Comparison of ENCODE assay signal across 21 cellular contexts in genomic region chr11:1847006-1847735, GRCh38. TPM values are rescaled to one million over a fixed set of nuclear protein-coding genes. Genes with fewer than 3 reads are reported as not detected.
DNase-seq lines count a peak whose midpoint lies in the region; ATAC-seq, FAIRE-seq and TF ChIP-seq lines count a peak whose summit lies in the region.
"Had no signal": no experiment of that assay in that cellular context is flagged by ENCODE, and none has a peak within 500 bp of the region (broad histone marks: within the 10 kb centered on the region; RNA-seq: fewer than 3 reads in every experiment).

No MANE protein-coding gene starts in this region.

- no peak overlapping the region for H3K9ac ChIP-seq in kidney (ENCODE audit: low read length in 2 of 2)
- H3K9ac ChIP-seq: GM23248, parathyroid adenoma had no signal

- peaks cover 79% of the 10 kb centered on the region for H3K4me1 Mint-ChIP-seq in stimulated activated naive CD8-positive, alpha-beta T cell treated with anti-CD3 and anti-CD28 coated beads, Interleukin-15, Interleukin-2, amounts not matched to agents 100 ng/mL and 50 ng/mL, for 24 hours (ENCODE audit: low read depth)
- peaks cover 94% of the 10 kb centered on the region for H3K4me1 Mint-ChIP-seq in stimulated activated naive CD8-positive, alpha-beta T cell treated with anti-CD3 and anti-CD28 coated beads, Interleukin-15, amount 100 ng/mL, for 72 hours
- peaks cover 96% of the 10 kb centered on the region for H3K4me1 Mint-ChIP-seq in stimulated activated memory B cell treated with anti-CD40 and anti-IgM and Interleukin-4, amounts not matched to agents 10 μg/mL and 1 μg/mL and 100 μg/mL, for 72 hours
- H3K4me1 Mint-ChIP-seq: WTC11 had no signal

- intact Hi-C loops in kidney (cut with DNase I) (no loop called here), esophagus muscularis mucosa (cut with DNase I) (no loop called here)

- no peaks in the 10 kb centered on the region for H3K36me3 Mint-ChIP-seq in stimulated activated naive CD8-positive, alpha-beta T cell treated with anti-CD3 and anti-CD28 coated beads, Interleukin-15, Interleukin-2, amounts not matched to agents 100 ng/mL and 50 ng/mL, for 24 hours (ENCODE audit: low read depth)
- no peaks in the 10 kb centered on the region for H3K36me3 Mint-ChIP-seq in stimulated activated memory B cell treated with anti-CD40 and anti-IgM and Interleukin-4, amounts not matched to agents 10 μg/mL and 1 μg/mL and 100 μg/mL, for 72 hours
- H3K36me3 Mint-ChIP-seq: WTC11 had no signal

- TF ChIP-seq CTCF in kidney (IDR thresholded peaks at IDR 0.05; ENCODE audit: borderline replicate concordance, extremely low read depth, insufficient read depth) (no peak), esophagus muscularis mucosa (IDR thresholded peaks at IDR 0.05) (no peak), osteoblast (IDR thresholded peaks at IDR 0.05; ENCODE audit: extremely low read depth, low read depth, low read length) (no peak)

- H2AFZ ChIP-seq in osteoblast (ENCODE audit: low read length) = no peak overlapping the region
- H2AFZ ChIP-seq: GM23248, parathyroid adenoma had no signal

- no peak for DNase-seq in stimulated activated naive CD8-positive, alpha-beta T cell treated with anti-CD3 and anti-CD28 coated beads, Interleukin-15, amount 100 ng/mL, for 72 hours
- DNase-seq in kidney = peak; percentile 66
- DNase-seq in esophagus muscularis mucosa (ENCODE audit: extremely low spot score) = no peak
- no peak for DNase-seq in osteoblast (ENCODE audit: insufficient read length, low spot score, missing footprints)
- DNase-seq: effector CD8-positive, alpha-beta T cell; left ventricle myocardium superior; NCI-H1436; NCI-H2171; NCI-H526 treated with DMSO at 0.1 percent for 48 hours; Right ventricle myocardium superior; stimulated activated CD4-positive, alpha-beta T cell treated with anti-CD3 and anti-CD28 coated beads, Interleukin-4, amount 100 ng/mL, for 1 hour; substantia nigra had no signal

- WGBS in esophagus muscularis mucosa = 91% methylated on average over 34 of the region's 34 CpGs

- FAIRE-seq in kidney (lab: Jason Lieb, UNC) = no peak

- H3K27me3 Mint-ChIP-seq in stimulated activated naive CD8-positive, alpha-beta T cell treated with anti-CD3 and anti-CD28 coated beads, Interleukin-15, Interleukin-2, amounts not matched to agents 100 ng/mL and 50 ng/mL, for 24 hours = peaks cover 4% of the 10 kb centered on the region
- peaks cover 7% of the 10 kb centered on the region for H3K27me3 Mint-ChIP-seq in stimulated activated naive CD8-positive, alpha-beta T cell treated with anti-CD3 and anti-CD28 coated beads, Interleukin-15, amount 100 ng/mL, for 72 hours
- H3K27me3 Mint-ChIP-seq in stimulated activated memory B cell treated with anti-CD40 and anti-IgM and Interleukin-4, amounts not matched to agents 10 μg/mL and 1 μg/mL and 100 μg/mL, for 72 hours = no peaks in the 10 kb centered on the region

- no peak for TF ChIP-seq POLR2A in esophagus muscularis mucosa (IDR thresholded peaks at IDR 0.05; ENCODE audit: low read depth)

- no peaks in the 10 kb centered on the region for H3K79me2 ChIP-seq in osteoblast (ENCODE audit: insufficient read depth, low read length)
- H3K79me2 ChIP-seq: parathyroid adenoma had no signal

- H3K27ac ChIP-seq in kidney (ENCODE audit: low read depth in 2 of 2, low read length in 2 of 2) (no peak overlapping the region), esophagus muscularis mucosa (replicated peaks in 1 of 4) (no peak overlapping the region), osteoblast (ENCODE audit: low read depth, low read length) (no peak overlapping the region)
- H3K27ac ChIP-seq: GM23248, parathyroid adenoma, vagina had no signal

- no peak for TF ChIP-seq EP300 in esophagus muscularis mucosa (IDR thresholded peaks at IDR 0.05)

- H3K4me3 Mint-ChIP-seq in stimulated activated naive CD8-positive, alpha-beta T cell treated with anti-CD3 and anti-CD28 coated beads, Interleukin-15, Interleukin-2, amounts not matched to agents 100 ng/mL and 50 ng/mL, for 24 hours = no peak overlapping the region
- H3K4me3 Mint-ChIP-seq in stimulated activated naive CD8-positive, alpha-beta T cell treated with anti-CD3 and anti-CD28 coated beads, Interleukin-15, amount 100 ng/mL, for 72 hours = no peak overlapping the region
- H3K4me3 Mint-ChIP-seq in stimulated activated memory B cell treated with anti-CD40 and anti-IgM and Interleukin-4, amounts not matched to agents 10 μg/mL and 1 μg/mL and 100 μg/mL, for 72 hours = no peak overlapping the region
- H3K4me3 Mint-ChIP-seq: WTC11 had no signal

- H3K4me1 ChIP-seq in kidney (ENCODE audit: control insufficient read depth in 1 of 2, insufficient read depth in 1 of 2, low read depth in 1 of 2, low read length in 2 of 2) (peaks cover 4 to 13% of the 10 kb centered on the region in 2 donors), esophagus muscularis mucosa (peaks cover 13 to 20% (median 17%) of the 10 kb centered on the region in 4 donors), osteoblast (ENCODE audit: insufficient read depth, low read length) (no peaks in the 10 kb centered on the region)
- H3K4me1 ChIP-seq: parathyroid adenoma had no signal

- ATAC-seq in stimulated activated naive CD8-positive, alpha-beta T cell treated with anti-CD3 and anti-CD28 coated beads, Interleukin-15, amount 100 ng/mL, for 72 hours = no peak
- no peak for ATAC-seq in stimulated activated memory B cell treated with anti-CD40 and anti-IgM and Interleukin-4, amounts not matched to agents 10 μg/mL and 1 μg/mL and 100 μg/mL, for 72 hours
- ATAC-seq: left ventricle myocardium superior, WTC11 had no signal

- no peaks in the 10 kb centered on the region for H4K20me1 ChIP-seq in osteoblast (ENCODE audit: insufficient read depth, low read length)

- H3K27me3 ChIP-seq in esophagus muscularis mucosa (no peaks in the 10 kb centered on the region), osteoblast (ENCODE audit: insufficient read depth, low read length) (no peaks in the 10 kb centered on the region)
- H3K27me3 ChIP-seq: vagina had no signal

- H3K36me3 ChIP-seq in kidney (ENCODE audit: control insufficient read depth in 1 of 2, insufficient read depth in 2 of 2, low read length in 2 of 2) (no peaks in the 10 kb centered on the region), esophagus muscularis mucosa (no peaks in the 10 kb centered on the region), osteoblast (ENCODE audit: insufficient read depth, low read length) (no peaks in the 10 kb centered on the region)
- H3K36me3 ChIP-seq: vagina had no signal

- H3K9me3 ChIP-seq in kidney (ENCODE audit: control insufficient read depth in 1 of 2, low read length in 2 of 2) = no peaks in the 10 kb centered on the region
- no peaks in the 10 kb centered on the region for H3K9me3 ChIP-seq in esophagus muscularis mucosa
- no peaks in the 10 kb centered on the region for H3K9me3 ChIP-seq in osteoblast (ENCODE audit: low read depth, low read length)
- H3K9me3 ChIP-seq: vagina had no signal

- H3K4me3 ChIP-seq in kidney (ENCODE audit: low read length in 2 of 2) (no peak overlapping the region), esophagus muscularis mucosa (no peak overlapping the region), osteoblast (ENCODE audit: insufficient read depth, low read length) (no peak overlapping the region)
- H3K4me3 ChIP-seq: GM23248, skin epidermis, vagina had no signal

- H3K9me3 Mint-ChIP-seq in stimulated activated naive CD8-positive, alpha-beta T cell treated with anti-CD3 and anti-CD28 coated beads, Interleukin-15, Interleukin-2, amounts not matched to agents 100 ng/mL and 50 ng/mL, for 24 hours = no peaks in the 10 kb centered on the region
- no peaks in the 10 kb centered on the region for H3K9me3 Mint-ChIP-seq in stimulated activated naive CD8-positive, alpha-beta T cell treated with anti-CD3 and anti-CD28 coated beads, Interleukin-15, amount 100 ng/mL, for 72 hours
- no peaks in the 10 kb centered on the region for H3K9me3 Mint-ChIP-seq in stimulated activated memory B cell treated with anti-CD40 and anti-IgM and Interleukin-4, amounts not matched to agents 10 μg/mL and 1 μg/mL and 100 μg/mL, for 72 hours
- H3K9me3 Mint-ChIP-seq: WTC11 had no signal

- peak overlapping the region; percentile 65 for H3K27ac Mint-ChIP-seq in stimulated activated naive CD8-positive, alpha-beta T cell treated with anti-CD3 and anti-CD28 coated beads, Interleukin-15, Interleukin-2, amounts not matched to agents 100 ng/mL and 50 ng/mL, for 24 hours
- H3K27ac Mint-ChIP-seq in stimulated activated naive CD8-positive, alpha-beta T cell treated with anti-CD3 and anti-CD28 coated beads, Interleukin-15, amount 100 ng/mL, for 72 hours = no peak overlapping the region
- H3K27ac Mint-ChIP-seq in stimulated activated memory B cell treated with anti-CD40 and anti-IgM and Interleukin-4, amounts not matched to agents 10 μg/mL and 1 μg/mL and 100 μg/mL, for 72 hours = peak overlapping the region; percentile 99
- H3K27ac Mint-ChIP-seq: WTC11 had no signal

- H3K4me2 ChIP-seq in osteoblast (ENCODE audit: insufficient read depth, low read length) = no peak overlapping the region

RNA-seq across cellular contexts. Expression of gene LSP1, which starts 5.7 kb away (rescaled TPM):
- total RNA-seq in kidney (26.1 TPM), esophagus muscularis mucosa (10 to 100 TPM; 10.3 to 36.5 (median 35.4) TPM), osteoblast (41.0 and 54.6 TPM in 2 replicates)
- polyA plus RNA-seq in kidney (ENCODE audit: insufficient read depth, low read depth, low replicate concordance) = 8.4 TPM
- total RNA-seq: GM23248 had no signal

RNA-seq across cellular contexts. Expression of gene TNNI2, which starts 8.4 kb away (rescaled TPM):
- total RNA-seq in kidney (1.3 TPM), esophagus muscularis mucosa (1 to 10 TPM in 1 of 4 donors, not detected in 3; 4.2 TPM), osteoblast (not detected in 2 replicates)
- not detected for polyA plus RNA-seq in kidney (ENCODE audit: insufficient read depth, low read depth, low replicate concordance)
- total RNA-seq: GM23248; left ventricle myocardium superior; Right ventricle myocardium superior; T-helper 1 cell treated with Interleukin-12 subunit alpha and Interleukin-12 subunit beta and Interleukin-4 antibody, amounts not matched to agents 30 ng/mL and 1 ng/mL, for 36 hours; vagina; WTC11 had no signal
- polyA plus RNA-seq: GM23248 had no signal

RNA-seq across cellular contexts. Expression of gene SYT8, which starts 12.4 kb away (rescaled TPM):
- 1.7 TPM for total RNA-seq in kidney
- polyA plus RNA-seq in kidney (ENCODE audit: insufficient read depth, low read depth, low replicate concordance) = 1.2 TPM
- not detected for total RNA-seq in esophagus muscularis mucosa
- 0.36 and 0.59 TPM in 2 replicates for total RNA-seq in osteoblast
- total RNA-seq: GM23248; left ventricle myocardium superior; Right ventricle myocardium superior; T-helper 1 cell treated with Interleukin-12 subunit alpha and Interleukin-12 subunit beta and Interleukin-4 antibody, amounts not matched to agents 30 ng/mL and 1 ng/mL, for 36 hours had no signal
- polyA plus RNA-seq: GM23248 had no signal

RNA-seq across cellular contexts. Expression of gene PRR33, which starts 44.5 kb away (rescaled TPM):
- total RNA-seq in kidney = not detected
- not detected for polyA plus RNA-seq in kidney (ENCODE audit: insufficient read depth, low read depth, low replicate concordance)
- not detected for total RNA-seq in esophagus muscularis mucosa
- total RNA-seq in osteoblast = not detected in 2 replicates
- total RNA-seq: GM23248; mucosa of gallbladder; T-helper 1 cell treated with Interleukin-12 subunit alpha and Interleukin-12 subunit beta and Interleukin-4 antibody, amounts not matched to agents 30 ng/mL and 1 ng/mL, for 36 hours; vagina; WTC11 had no signal
- polyA plus RNA-seq: GM23248 had no signal

Comparison
In these comparisons a context has a peak if more than half of its experiments do, and no peak if none do; other contexts are left out.
1. H3K27ac Mint-ChIP-seq: peak in stimulated activated naive CD8-positive, alpha-beta T cell treated with anti-CD3 and anti-CD28 coated beads, Interleukin-15, Interleukin-2, amounts not matched to agents 100 ng/mL and 50 ng/mL, for 24 hours (single experiment) and stimulated activated memory B cell treated with anti-CD40 and anti-IgM and Interleukin-4, amounts not matched to agents 10 μg/mL and 1 μg/mL and 100 μg/mL, for 72 hours (single experiment); none in stimulated activated naive CD8-positive, alpha-beta T cell treated with anti-CD3 and anti-CD28 coated beads, Interleukin-15, amount 100 ng/mL, for 72 hours (0 of 2).